21 cellular contexts compared by ENCODE assay signal in genomic region chr11:76215946-76216345, GRCh38. TPM values are rescaled to one million over a fixed set of nuclear protein-coding genes. Genes with fewer than 3 reads are reported as not detected.
DNase-seq lines count a peak whose midpoint lies in the region; ATAC-seq and TF ChIP-seq lines count a peak whose summit lies in the region.
"Had no signal": no experiment of that assay in that cellular context is flagged by ENCODE, and none has a peak within 500 bp of the region (broad histone marks: within the 10 kb centered on the region; RNA-seq: fewer than 3 reads in every experiment).

No MANE protein-coding gene starts in this region.

- DNase-seq in right cardiac atrium, result peak in 2 of 3 donors; percentile 30 to 48
- DNase-seq in left cardiac atrium, result no peak
- DNase-seq in NCI-H69 (lab: John Stamatoyannopoulos, UW), result peak; percentile 36
- DNase-seq in foreskin fibroblast, result peak; percentile 51 to 65
- no peak for DNase-seq in UCSD-AML1 (lab: John Stamatoyannopoulos, UW; ENCODE audit: unreplicated experiment)
- DNase-seq in body of pancreas, result no peak
- DNase-seq in glutamatergic neuron, result no peak
- DNase-seq: activated CD4-positive, alpha-beta T cell treated with anti-CD3 and anti-CD28 coated beads, Interleukin-2, amount 50 U/mL, for 48 hours; amygdala; erythroblast; H9; hypothalamus; NCI-H1930; NCI-H82; sigmoid colon; stimulated activated naive CD4-positive, alpha-beta T cell; uterus had no signal

- H3K4me1 Mint-ChIP-seq in glutamatergic neuron (ENCODE audit: low read depth, unreplicated experiment), result no peaks in the 10 kb centered on the region

- H3K4me3 ChIP-seq in right cardiac atrium (ENCODE audit: low read length), result no peak overlapping the region
- H3K4me3 ChIP-seq in foreskin fibroblast (ENCODE audit: low read depth in 1 of 2, low read length in 2 of 2), result no peak overlapping the region
- no peak overlapping the region for H3K4me3 ChIP-seq in body of pancreas
- H3K4me3 ChIP-seq: coronary artery, sigmoid colon, uterus had no signal

- H3K27me3 ChIP-seq in right cardiac atrium (ENCODE audit: control insufficient read depth, insufficient read depth) (no peaks in the 10 kb centered on the region), body of pancreas (no peaks in the 10 kb centered on the region)
- H3K27me3 ChIP-seq: uterus had no signal

- H3K4me3 Mint-ChIP-seq in glutamatergic neuron (ENCODE audit: unreplicated experiment), result no peak overlapping the region
- H3K4me3 Mint-ChIP-seq: H9 had no signal

- H3K9me3 Mint-ChIP-seq in glutamatergic neuron (ENCODE audit: unreplicated experiment), result peaks cover 3% of the 10 kb centered on the region
- H3K9me3 Mint-ChIP-seq: H9 had no signal

- H3K27ac ChIP-seq in right cardiac atrium (ENCODE audit: low read length) (no peak overlapping the region), body of pancreas (no peak overlapping the region)
- H3K27ac ChIP-seq: coronary artery, HL-60, sigmoid colon, uterus had no signal

- ATAC-seq in right cardiac atrium (no peak), left cardiac atrium (no peak), HG02973 (IDR thresholded peaks at IDR 0.05; ENCODE audit: unreplicated experiment) (no peak), body of pancreas (no peak)

- H3K27me3 Mint-ChIP-seq in glutamatergic neuron (ENCODE audit: unreplicated experiment), result peaks cover 11% of the 10 kb centered on the region

- TF ChIP-seq CTCF in foreskin fibroblast (IDR thresholded peaks at IDR 0.05; ENCODE audit: low read depth, low read length), result no peak
- TF ChIP-seq CTCF in body of pancreas (IDR thresholded peaks at IDR 0.05), result no peak
- no peak for TF ChIP-seq CTCF in glutamatergic neuron (IDR thresholded peaks at IDR 0.05; ENCODE audit: partially characterized antibody, unreplicated experiment)

- no peak overlapping the region for H3K27ac Mint-ChIP-seq in glutamatergic neuron (ENCODE audit: unreplicated experiment)

- no peak for TF ChIP-seq POLR2A in body of pancreas (IDR thresholded peaks at IDR 0.05)

- H3K9me3 ChIP-seq in right cardiac atrium (ENCODE audit: control insufficient read depth, low read length), result no peaks in the 10 kb centered on the region
- H3K9me3 ChIP-seq in body of pancreas, result no peaks in the 10 kb centered on the region
- H3K9me3 ChIP-seq: sigmoid colon, uterus had no signal

- H3K36me3 Mint-ChIP-seq in glutamatergic neuron (ENCODE audit: unreplicated experiment), result no peaks in the 10 kb centered on the region

- 80% methylated on average over 6 of the region's 6 CpGs for WGBS in right cardiac atrium
- WGBS in body of pancreas, 2 donors, result 77% methylated on average over 6 of the region's 6 CpGs

- H3K36me3 ChIP-seq in body of pancreas (replicated peaks in 1 of 2; ENCODE audit: insufficient read depth in 1 of 2, low read depth in 2 of 2), result no peaks in the 10 kb centered on the region
- H3K36me3 ChIP-seq: sigmoid colon, uterus had no signal

- no peaks in the 10 kb centered on the region for H3K4me1 ChIP-seq in right cardiac atrium (ENCODE audit: control insufficient read depth, insufficient read depth, low read length)
- peaks cover 8% of the 10 kb centered on the region for H3K4me1 ChIP-seq in body of pancreas

- intact Hi-C loops in right cardiac atrium (cut with DNase I), result no loop called here
- intact Hi-C loops in left cardiac atrium (cut with DNase I), result no loop called here
- intact Hi-C loops in body of pancreas (cut with DNase I), result no loop called here

RNA-seq across cellular contexts. Expression of gene WNT11, which starts 9.6 kb away (rescaled TPM):
- total RNA-seq in right cardiac atrium (1 to 10 TPM; 2.1 to 7.1 (median 3.3) TPM), left cardiac atrium (1 to 10 TPM; 3.4 to 6.6 TPM), body of pancreas (10 to 100 TPM in 1 of 2 donors, 1 to 10 TPM in 1; 4.2 to 23.4 TPM), glutamatergic neuron (ENCODE audit: unreplicated experiment) (0.37 TPM)
- polyA plus RNA-seq in right cardiac atrium, result 2.9 TPM
- total RNA-seq: H9, MCF 10A had no signal

Comparison
In these comparisons a context has a peak if more than half of its experiments do, and no peak if none do; other contexts are left out.
1. DNase-seq: peak in right cardiac atrium (2 of 3), NCI-H69 (single experiment) and foreskin fibroblast (2 of 2); none in left cardiac atrium (single experiment), UCSD-AML1 (single experiment), body of pancreas (0 of 4) and glutamatergic neuron (single experiment).